Comparison of ENCODE assay signal across 19 cellular contexts in the genomic region with DNA sequence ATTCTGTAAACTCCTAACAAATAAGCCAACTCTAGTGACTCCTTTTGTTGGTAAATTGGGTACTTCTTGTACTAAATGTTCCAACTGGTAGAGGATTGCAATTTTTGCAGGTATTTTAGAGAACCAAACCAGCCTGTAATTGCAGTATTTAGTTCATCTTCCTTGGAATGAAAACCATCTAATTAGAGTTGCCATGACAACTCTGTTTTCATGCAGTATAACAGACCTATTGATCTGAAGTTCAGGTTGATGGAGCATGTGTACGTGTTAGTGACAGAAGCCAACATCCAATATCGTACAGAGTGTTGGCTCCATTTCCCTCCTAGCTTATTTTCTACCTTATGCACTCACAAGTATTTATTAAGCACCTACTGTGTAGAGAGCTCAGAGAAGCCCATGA.
"Had no signal": no experiment of that assay in that cellular context is flagged by ENCODE, and none has a peak within 500 bp of the region (broad histone marks: within the 10 kb centered on the region; RNA-seq: fewer than 3 reads in every experiment).

No MANE protein-coding gene starts in this region.

- H3K27me3 ChIP-seq: colonic mucosa, foreskin keratinocyte, neutrophil, pancreas, spleen, thyroid gland had no signal

- H3K27ac Mint-ChIP-seq: activated T-cell treated with anti-CD3 and anti-CD28 coated beads, Interleukin-2, amount 50 U/mL, for 72 hours; natural killer cell; stimulated activated naive B cell treated with anti-CD40 and anti-IgM and Interleukin-4, amounts not matched to agents 10 μg/mL and 1 μg/mL and 100 μg/mL, for 72 hours had no signal

- H3K27ac ChIP-seq: colonic mucosa, foreskin keratinocyte, lower lobe of right lung, neutrophil, pancreas, spleen, thyroid gland had no signal

- H3K9me3 Mint-ChIP-seq: activated T-cell treated with anti-CD3 and anti-CD28 coated beads, Interleukin-2, amount 50 U/mL, for 72 hours; central memory CD8-positive, alpha-beta T cell; natural killer cell; stimulated activated naive B cell treated with anti-CD40 and anti-IgM and Interleukin-4, amounts not matched to agents 10 μg/mL and 1 μg/mL and 100 μg/mL, for 72 hours had no signal

- H3K36me3 ChIP-seq: colonic mucosa, lower lobe of right lung, neutrophil, pancreas, spleen, thyroid gland had no signal

- H3K36me3 Mint-ChIP-seq: natural killer cell had no signal

- H3K4me1 ChIP-seq: colonic mucosa, foreskin keratinocyte, lower lobe of right lung, pancreas, spleen, thyroid gland had no signal

- H3K9me3 ChIP-seq: colonic mucosa, lower lobe of right lung, neutrophil, pancreas, spleen, thyroid gland had no signal

- DNase-seq: activated CD4-positive, alpha-beta T cell treated with anti-CD3 and anti-CD28 coated beads, Interleukin-2, amount 50 U/mL, for 4 hours; activated effector memory CD4-positive, alpha-beta T cell treated with anti-CD3 and anti-CD28 coated beads, Interleukin-2, amount 50 U/mL, for 16 hours; activated naive CD4-positive, alpha-beta T cell treated with anti-CD3 and anti-CD28 coated beads, Interleukin-2, amount 50 U/mL, for 16 hours; activated T-cell treated with anti-CD3 and anti-CD28 coated beads, Interleukin-2, amount 50 U/mL, for 72 hours; aorta; colonic mucosa; foreskin keratinocyte; hippocampal formation; left cardiac atrium; lower lobe of right lung; natural killer cell; pancreas; spleen; stimulated activated naive B cell treated with anti-CD40 and anti-IgM and Interleukin-4, amounts not matched to agents 10 μg/mL and 1 μg/mL and 100 μg/mL, for 72 hours; thyroid gland had no signal

- H3K27me3 Mint-ChIP-seq: central memory CD8-positive, alpha-beta T cell; stimulated activated naive B cell treated with anti-CD40 and anti-IgM and Interleukin-4, amounts not matched to agents 10 μg/mL and 1 μg/mL and 100 μg/mL, for 72 hours had no signal

- H3K4me3 Mint-ChIP-seq: activated T-cell treated with anti-CD3 and anti-CD28 coated beads, Interleukin-2, amount 50 U/mL, for 72 hours; central memory CD8-positive, alpha-beta T cell; natural killer cell; stimulated activated naive B cell treated with anti-CD40 and anti-IgM and Interleukin-4, amounts not matched to agents 10 μg/mL and 1 μg/mL and 100 μg/mL, for 72 hours had no signal

- H3K4me3 ChIP-seq: colonic mucosa, lower lobe of right lung, pancreas, spleen, thyroid gland had no signal

- FAIRE-seq: islet of Langerhans, pancreas, TTC549 had no signal

- ATAC-seq: activated T-cell treated with anti-CD3 and anti-CD28 coated beads, Interleukin-2, amount 50 U/mL, for 72 hours; foreskin keratinocyte; left cardiac atrium; lower lobe of right lung; natural killer cell; pancreas; stimulated activated naive B cell treated with anti-CD40 and anti-IgM and Interleukin-4, amounts not matched to agents 10 μg/mL and 1 μg/mL and 100 μg/mL, for 72 hours had no signal
